ENCODE assay signal across 9 cellular contexts in genomic region chr18:26227051-26227672, GRCh38. TPM values are rescaled to one million over a fixed set of nuclear protein-coding genes. Genes with fewer than 3 reads are reported as not detected.
A peak's percentile ranks its signal among the peaks of the same experiment; 100 is the strongest.
DNase-seq lines count a peak whose midpoint lies in the region; ATAC-seq, FAIRE-seq and TF ChIP-seq lines count a peak whose summit lies in the region.
"Had no signal": no experiment of that assay in that cellular context is flagged by ENCODE, and none has a peak within 500 bp of the region (broad histone marks: within the 10 kb centered on the region; RNA-seq: fewer than 3 reads in every experiment).

No MANE protein-coding gene starts in this region.

- peaks cover 9% of the 10 kb centered on the region for H3K4me1 ChIP-seq in body of pancreas

- TF ChIP-seq CTCF in body of pancreas (IDR thresholded peaks at IDR 0.05), result no peak

- H3K27me3 ChIP-seq in body of pancreas, result no peaks in the 10 kb centered on the region

- H3K36me3 ChIP-seq in body of pancreas (replicated peaks in 1 of 2; ENCODE audit: insufficient read depth in 1 of 2, low read depth in 2 of 2), result no peaks in the 10 kb centered on the region

- FAIRE-seq in GM19239 (lab: Jason Lieb, UNC), result no peak
- FAIRE-seq: A204.1 had no signal

- TF ChIP-seq POLR2A in body of pancreas (IDR thresholded peaks at IDR 0.05), result no peak

- ATAC-seq in body of pancreas, result peak; percentile 30

- no peaks in the 10 kb centered on the region for H3K9me3 ChIP-seq in body of pancreas

- in situ Hi-C loops in KBM-7 (cut with MboI; ENCODE audit: low pct_unique_long_range_greater_than_20kb, low sequenced_read_pairs), result no loop called here

- peak overlapping the region in 3 of 4 donors; percentile 72 to 87 (median 86) for H3K27ac ChIP-seq in body of pancreas

- 9 to 19% methylated on average over 16 to 27 of the region's 28 CpGs for WGBS in body of pancreas, 2 donors

- DNase-seq in DMS53 (lab: John Stamatoyannopoulos, UW), result peak; percentile 62
- no peak for DNase-seq in DMS53 treated with DMSO at 0.1 percent for 48 hours (lab: John Stamatoyannopoulos, UW; ENCODE audit: unreplicated experiment)
- DNase-seq in KBM-7, result peak; percentile 47
- DNase-seq in body of pancreas, result peak; percentile 29 to 65 (median 53)
- DNase-seq in medulla oblongata (ENCODE audit: extremely low spot score), result peak; percentile 21
- DNase-seq in GM19239 (ENCODE audit: insufficient read length, low spot score), result no peak
- no peak for DNase-seq in HPDE6-E6E7 (ENCODE audit: extremely low spot score)
- no peak for DNase-seq in NCI-H226

- intact Hi-C loops in body of pancreas (cut with DNase I), result no loop called here

- H3K4me3 ChIP-seq in body of pancreas, result peak overlapping the region; percentile 60 to 98

RNA-seq across cellular contexts. Expression of gene TAF4B, which starts 0.9 kb away (rescaled TPM):
- 10 to 100 TPM in 1 of 2 donors, 1 to 10 TPM in 1; 4.2 to 12.2 TPM for total RNA-seq in body of pancreas

Comparison
In these comparisons a context has a peak if more than half of its experiments do, and no peak if none do; other contexts are left out.
1. DNase-seq: peak in DMS53 (single experiment), KBM-7 (single experiment), body of pancreas (4 of 4) and medulla oblongata (single experiment); none in DMS53 treated with DMSO at 0.1 percent for 48 hours (single experiment), GM19239 (single experiment), HPDE6-E6E7 (single experiment) and NCI-H226 (single experiment).